10 cellular contexts compared by ENCODE assay signal in genomic region chr6:107740496-107741190, GRCh38.
DNase-seq lines count a peak whose midpoint lies in the region; TF ChIP-seq lines count a peak whose summit lies in the region.
"Had no signal": no experiment of that assay in that cellular context is flagged by ENCODE, and none has a peak within 500 bp of the region (broad histone marks: within the 10 kb centered on the region; RNA-seq: fewer than 3 reads in every experiment).

No MANE protein-coding gene starts in this region.

- H3K36me3 ChIP-seq in breast epithelium (no peaks in the 10 kb centered on the region), mammary epithelial cell (ENCODE audit: insufficient read depth, low read length) (no peaks in the 10 kb centered on the region), thymus (ENCODE audit: control insufficient read depth, insufficient read depth) (peaks cover 10% of the 10 kb centered on the region)

- in situ Hi-C loops in mammary epithelial cell (cut with MboI; ENCODE audit: low sequenced_read_pairs in 2 of 2) = no loop called here

- CTCF ChIA-PET in mammary epithelial cell (lab: Charles Lee; ENCODE audit: low non-redundant PET) = no interaction called here

- no peak for DNase-seq in breast epithelium (ENCODE audit: low spot score in 2 of 2)
- no peak for DNase-seq in mammary epithelial cell
- peak; percentile 42 for DNase-seq in activated naive CD8-positive, alpha-beta T cell treated with anti-CD3 and anti-CD28 coated beads for 36 hours
- DNase-seq in AML-193 (lab: John Stamatoyannopoulos, UW) = no peak
- no peak for DNase-seq in DMS 273 (lab: John Stamatoyannopoulos, UW; ENCODE audit: unreplicated experiment)
- no peak for DNase-seq in SW 1271 (lab: John Stamatoyannopoulos, UW)
- DNase-seq: foreskin keratinocyte, NCI-H1694 treated with DMSO at 0.1 percent for 48 hours had no signal

- dilution Hi-C loops in mammary epithelial cell (cut with HindIII; ENCODE audit: low sequenced_read_pairs) = no loop called here

- H2AFZ ChIP-seq in mammary epithelial cell (ENCODE audit: low read depth, low read length) = no peak overlapping the region

- no peaks in the 10 kb centered on the region for H3K27me3 Mint-ChIP-seq in IgD-negative memory B cell
- H3K27me3 Mint-ChIP-seq in activated naive CD8-positive, alpha-beta T cell treated with anti-CD3 and anti-CD28 coated beads for 36 hours = no peaks in the 10 kb centered on the region

- H3K4me2 ChIP-seq in mammary epithelial cell (ENCODE audit: insufficient read depth, low read depth, low read length) = no peak overlapping the region

- H3K4me3 ChIP-seq in breast epithelium (peak overlapping the region in 2 of 3 donors; percentile 19 to 22), mammary epithelial cell (replicated peaks in 1 of 3; ENCODE audit: insufficient read depth in 1 of 3, low read depth in 2 of 3, low read length in 3 of 3) (no peak overlapping the region), thymus (ENCODE audit: low read length) (no peak overlapping the region)

- H3K9ac ChIP-seq in mammary epithelial cell (ENCODE audit: insufficient read depth, low read length) = no peak overlapping the region

- no peaks in the 10 kb centered on the region for H3K79me2 ChIP-seq in mammary epithelial cell (ENCODE audit: insufficient read depth, low read length)

- no peaks in the 10 kb centered on the region for H4K20me1 ChIP-seq in mammary epithelial cell (ENCODE audit: insufficient read depth, low read length)

- H3K9me3 ChIP-seq in breast epithelium (no peaks in the 10 kb centered on the region), mammary epithelial cell (replicated peaks; ENCODE audit: insufficient read depth, low read length) (no peaks in the 10 kb centered on the region), thymus (ENCODE audit: control insufficient read depth) (no peaks in the 10 kb centered on the region)

- peak overlapping the region; percentile 1 to 85 (median 65) for H3K4me3 Mint-ChIP-seq in IgD-negative memory B cell
- H3K4me3 Mint-ChIP-seq in activated naive CD8-positive, alpha-beta T cell treated with anti-CD3 and anti-CD28 coated beads for 36 hours = peak overlapping the region; percentile 80

- H3K4me1 ChIP-seq in breast epithelium (no peaks in the 10 kb centered on the region), mammary epithelial cell (ENCODE audit: insufficient read depth, low read length) (no peaks in the 10 kb centered on the region), thymus (ENCODE audit: control insufficient read depth, insufficient read depth, low read length) (peaks cover 32% of the 10 kb centered on the region)
- H3K4me1 ChIP-seq: foreskin keratinocyte had no signal

- H3K27ac Mint-ChIP-seq in IgD-negative memory B cell = peak overlapping the region in 2 of 3 donors; percentile 70 to 83
- H3K27ac Mint-ChIP-seq in activated naive CD8-positive, alpha-beta T cell treated with anti-CD3 and anti-CD28 coated beads for 36 hours = peak overlapping the region; percentile 92

- H3K36me3 Mint-ChIP-seq in IgD-negative memory B cell = peaks cover 26% of the 10 kb centered on the region
- H3K36me3 Mint-ChIP-seq in activated naive CD8-positive, alpha-beta T cell treated with anti-CD3 and anti-CD28 coated beads for 36 hours = peaks cover 38% of the 10 kb centered on the region

- BruUV-seq in mammary epithelial cell (replicated peaks; lab: Mats Ljungman, UMichigan) = no TSS peak

- TF ChIP-seq CTCF in breast epithelium (IDR thresholded peaks at IDR 0.05) (no peak), mammary epithelial cell (conservative IDR thresholded peaks at IDR 0.05 in 1 of 2, IDR thresholded peaks at IDR 0.05 in 1 of 2; ENCODE audit: extremely low read depth in 1 of 2, insufficient read depth in 1 of 2, low read depth in 1 of 2, low read length in 2 of 2) (no peak)

- H3K27me3 ChIP-seq in breast epithelium (no peaks in the 10 kb centered on the region), mammary epithelial cell (ENCODE audit: insufficient read depth, low read length) (no peaks in the 10 kb centered on the region), thymus (ENCODE audit: control insufficient read depth, insufficient read depth) (no peaks in the 10 kb centered on the region)

- intact Hi-C loops in breast epithelium (cut with DNase I; ENCODE audit: low total_unique reads) (no loop called here), mammary epithelial cell (cut with micrococcal nuclease) (no loop called here)

- no peak overlapping the region for H3K27ac ChIP-seq in breast epithelium
- no peak overlapping the region for H3K27ac ChIP-seq in mammary epithelial cell (ENCODE audit: insufficient read depth, low read depth, low read length)
- peak overlapping the region; percentile 62 for H3K27ac ChIP-seq in thymus (ENCODE audit: low read depth)
- H3K27ac ChIP-seq: foreskin keratinocyte had no signal

- WGBS in mammary epithelial cell (ENCODE audit: low coverage, missing lambda C conversion rate) = 76% methylated on average over 9 of the region's 9 CpGs
- 81% methylated on average over 9 of the region's 9 CpGs for WGBS in thymus

- H3K4me1 Mint-ChIP-seq in IgD-negative memory B cell = peaks cover 22 to 38% (median 29%) of the 10 kb centered on the region in 3 donors
- H3K4me1 Mint-ChIP-seq in activated naive CD8-positive, alpha-beta T cell treated with anti-CD3 and anti-CD28 coated beads for 36 hours = peaks cover 58% of the 10 kb centered on the region

- TF ChIP-seq POLR2A in breast epithelium (IDR thresholded peaks at IDR 0.05) = no peak

- H3K9me3 Mint-ChIP-seq in IgD-negative memory B cell = no peaks in the 10 kb centered on the region
- H3K9me3 Mint-ChIP-seq in activated naive CD8-positive, alpha-beta T cell treated with anti-CD3 and anti-CD28 coated beads for 36 hours = no peaks in the 10 kb centered on the region

Comparison
In these comparisons a context has a peak if more than half of its experiments do, and no peak if none do; other contexts are left out.
1. H3K4me3 ChIP-seq: peak in breast epithelium (2 of 3); none in mammary epithelial cell (0 of 3) and thymus (single experiment).